Comparison of ENCODE assay signal across 32 cellular contexts in genomic region chr3:188151438-188151837, GRCh38. TPM values are rescaled to one million over a fixed set of nuclear protein-coding genes. Genes with fewer than 3 reads are reported as not detected.
DNase-seq lines count a peak whose midpoint lies in the region; ATAC-seq, FAIRE-seq and TF ChIP-seq lines count a peak whose summit lies in the region.
"Had no signal": no experiment of that assay in that cellular context is flagged by ENCODE, and none has a peak within 500 bp of the region (broad histone marks: within the 10 kb centered on the region; RNA-seq: fewer than 3 reads in every experiment).

No MANE protein-coding gene starts in this region.

- intact Hi-C loops in sigmoid colon (cut with DNase I): loop anchor here (10.0 kb wide), 1 partner anchor 237 kb away; no protein-coding TSS in a partner anchor
- intact Hi-C loops in pancreas (cut with DNase I): no loop called here

- no peaks in the 10 kb centered on the region for H3K9me3 Mint-ChIP-seq in progenitor cell of endocrine pancreas (ENCODE audit: low read depth)
- H3K9me3 Mint-ChIP-seq: activated T-cell treated with anti-CD3 and anti-CD28 coated beads, Interleukin-2, amount 50 U/mL, for 4 hours had no signal

- DNase-seq in ELR (ENCODE audit: low read depth): peak; percentile 42
- peak; percentile 23 for DNase-seq in fibroblast of pulmonary artery (ENCODE audit: low read depth)
- DNase-seq in sigmoid colon: no peak
- DNase-seq in AG20443 (ENCODE audit: low spot score): no peak
- DNase-seq in stimulated activated naive CD4-positive, alpha-beta T cell (lab: John Stamatoyannopoulos, UW): no peak
- DNase-seq in pancreas: no peak
- no peak for DNase-seq in progenitor cell of endocrine pancreas (ENCODE audit: low spot score, unreplicated experiment)
- DNase-seq: activated CD4-positive, alpha-beta T cell treated with anti-CD3 and anti-CD28 coated beads, Interleukin-2, amount 10 ng/mL, durations not matched to agents 7 days and 5 days; activated naive CD4-positive, alpha-beta T cell; activated T-cell treated with anti-CD3 and anti-CD28 coated beads, Interleukin-2, amount 50 U/mL, for 4 hours; adrenal gland; DMS53; effector CD8-positive, alpha-beta T cell; erythroblast; mesendoderm; MG63; naive thymus-derived CD8-positive, alpha-beta T cell; NCI-H1417; NCI-H510A; NK-92 treated with Interleukin-12 subunit alpha and Interleukin-12 subunit beta, amount 100 ng/mL, for 24 hours; occipital lobe; Right ventricle myocardium superior had no signal

- peaks cover 27% of the 10 kb centered on the region for H3K4me1 Mint-ChIP-seq in progenitor cell of endocrine pancreas (ENCODE audit: low read depth)

- H3K36me3 ChIP-seq in SU-DHL-6 (ENCODE audit: low read length) (no peaks in the 10 kb centered on the region), sigmoid colon (no peaks in the 10 kb centered on the region), pancreas (no peaks in the 10 kb centered on the region)
- H3K36me3 ChIP-seq: adrenal gland; BLaER1 treated with 17β-estradiol and CSF1 and Interleukin-3, amounts not matched to agents 10 nM and 100 nM; MG63; upper lobe of left lung had no signal

- H3K9me3 ChIP-seq in SU-DHL-6 (ENCODE audit: insufficient read depth, low read length): no peaks in the 10 kb centered on the region
- no peaks in the 10 kb centered on the region for H3K9me3 ChIP-seq in sigmoid colon
- no peaks in the 10 kb centered on the region for H3K9me3 ChIP-seq in pancreas
- H3K9me3 ChIP-seq: adrenal gland, MG63, upper lobe of left lung had no signal

- no peak overlapping the region for H3K4me3 Mint-ChIP-seq in progenitor cell of endocrine pancreas (ENCODE audit: low read depth)

- no peak overlapping the region for H3K27ac Mint-ChIP-seq in progenitor cell of endocrine pancreas
- H3K27ac Mint-ChIP-seq: activated CD4-positive, alpha-beta T cell treated with anti-CD3 and anti-CD28 coated beads, Interleukin-2, amount 10 ng/mL, durations not matched to agents 7 days and 5 days had no signal

- ATAC-seq in pancreas: no peak
- ATAC-seq: activated T-cell treated with anti-CD3 and anti-CD28 coated beads, Interleukin-2, amount 50 U/mL, for 4 hours; K562; naive thymus-derived CD8-positive, alpha-beta T cell had no signal

- TF ChIP-seq CTCF in SU-DHL-6 (IDR thresholded peaks at IDR 0.05; ENCODE audit: insufficient read depth, low read length, poor library complexity, severe bottlenecking) (no peak), fibroblast of pulmonary artery (IDR thresholded peaks at IDR 0.05; ENCODE audit: low read length, missing control alignments) (no peak), sigmoid colon (IDR thresholded peaks at IDR 0.05) (no peak), pancreas (IDR thresholded peaks at IDR 0.05) (no peak), progenitor cell of endocrine pancreas (IDR thresholded peaks at IDR 0.05; ENCODE audit: unreplicated experiment) (no peak)

- H2AFZ ChIP-seq in SU-DHL-6 (ENCODE audit: low read depth, low read length, severe bottlenecking): no peak overlapping the region
- H2AFZ ChIP-seq: hepatocyte, PC-9 had no signal

- no peak for FAIRE-seq in pancreas (lab: Jason Lieb, UNC)
- FAIRE-seq: bronchial epithelial cell, colon, frontal cortex, GM18507, K562 had no signal

- no peaks in the 10 kb centered on the region for H3K27me3 Mint-ChIP-seq in progenitor cell of endocrine pancreas
- H3K27me3 Mint-ChIP-seq: activated CD4-positive, alpha-beta T cell treated with anti-CD3 and anti-CD28 coated beads, Interleukin-2, amount 10 ng/mL, durations not matched to agents 7 days and 5 days; naive thymus-derived CD8-positive, alpha-beta T cell had no signal

- H4K20me1 ChIP-seq in SU-DHL-6 (ENCODE audit: low read depth, low read length): no peaks in the 10 kb centered on the region

- H3K27me3 ChIP-seq in SU-DHL-6 (ENCODE audit: low read length) (no peaks in the 10 kb centered on the region), sigmoid colon (no peaks in the 10 kb centered on the region), pancreas (no peaks in the 10 kb centered on the region)
- H3K27me3 ChIP-seq: adrenal gland; BLaER1 treated with 17β-estradiol and CSF1 and Interleukin-3, amounts not matched to agents 10 nM and 100 nM; hepatocyte; MG63; upper lobe of left lung had no signal

- H3K4me1 ChIP-seq in sigmoid colon: peaks cover 0 to 30% (median 20%) of the 10 kb centered on the region in 4 donors
- H3K4me1 ChIP-seq in pancreas: peaks cover 0 to 15% (median 0%) of the 10 kb centered on the region in 3 donors

- TF ChIP-seq POLR2A in sigmoid colon (IDR thresholded peaks at IDR 0.05): no peak

- H3K36me3 Mint-ChIP-seq in progenitor cell of endocrine pancreas (ENCODE audit: insufficient read depth): no peaks in the 10 kb centered on the region
- H3K36me3 Mint-ChIP-seq: naive thymus-derived CD8-positive, alpha-beta T cell had no signal

- no peak for TF ChIP-seq EP300 in sigmoid colon (IDR thresholded peaks at IDR 0.05)

- peak overlapping the region; percentile 10; the same call in 1 of the 2 replicates for H3K27ac ChIP-seq in SU-DHL-6 (ENCODE audit: low read depth, low read length)
- H3K27ac ChIP-seq in sigmoid colon: peak overlapping the region; percentile 22 to 99 (median 97)
- no peak overlapping the region for H3K27ac ChIP-seq in pancreas
- H3K27ac ChIP-seq: adrenal gland; BLaER1 treated with 17β-estradiol and CSF1 and Interleukin-3, amounts not matched to agents 10 nM and 100 nM; PC-9 had no signal

- no peak overlapping the region for H3K4me2 ChIP-seq in SU-DHL-6 (ENCODE audit: low read depth, low read length, poor library complexity, severe bottlenecking)

- WGBS in sigmoid colon, 2 donors: 63 to 77% methylated on average over 4 of the region's 4 CpGs
- 85 to 86% methylated on average over 4 of the region's 4 CpGs for WGBS in pancreas, 2 donors

- H3K4me3 ChIP-seq in SU-DHL-6 (ENCODE audit: insufficient read depth, low read length, poor library complexity, severe bottlenecking) (no peak overlapping the region), fibroblast of pulmonary artery (replicated peaks; ENCODE audit: low read depth, low read length) (no peak overlapping the region), sigmoid colon (no peak overlapping the region), pancreas (no peak overlapping the region)
- H3K4me3 ChIP-seq: adrenal gland; BLaER1 treated with 17β-estradiol and CSF1 and Interleukin-3, amounts not matched to agents 10 nM and 100 nM; hepatocyte; K562; MG63 had no signal

- no peaks in the 10 kb centered on the region for H3K79me2 ChIP-seq in SU-DHL-6 (ENCODE audit: insufficient read depth, low read length)

- H3F3A ChIP-seq in SU-DHL-6 (ENCODE audit: insufficient read depth): peaks cover 10% of the 10 kb centered on the region

- no peak overlapping the region for H3K9ac ChIP-seq in SU-DHL-6 (ENCODE audit: low read length)
- H3K9ac ChIP-seq: BLaER1 treated with 17β-estradiol and CSF1 and Interleukin-3, amounts not matched to agents 10 nM and 100 nM had no signal

- H3K9me2 ChIP-seq in SU-DHL-6 (replicated peaks; ENCODE audit: insufficient read depth, low read length): no peaks in the 10 kb centered on the region

RNA-seq across cellular contexts. Expression of gene LPP, which starts 2.5 kb away (rescaled TPM):
- total RNA-seq in sigmoid colon (1,000 to 10,000 TPM in 3 of 4 donors, 100 to 1,000 TPM in 1; 824 to 1,773 (median 1,187) TPM), pancreas (10 to 100 TPM; 43.2 to 84.4 (median 50.3) TPM), progenitor cell of endocrine pancreas (131 and 144 TPM in 2 replicates)
- polyA plus RNA-seq in sigmoid colon (10 to 100 TPM in 1 of 3 donors, 1 to 10 TPM in 2; 5.3 to 36.0 (median 7.2) TPM), pancreas (1 to 10 TPM; 4.9 to 9.4 TPM)
- polyA plus RNA-seq: K562 had no signal

Comparison
In these comparisons a context has a peak if more than half of its experiments do, and no peak if none do; other contexts are left out.
1. DNase-seq: peak in ELR (single experiment) and fibroblast of pulmonary artery (single experiment); none in sigmoid colon (single experiment), AG20443 (single experiment), stimulated activated naive CD4-positive, alpha-beta T cell (0 of 6), pancreas (0 of 6) and progenitor cell of endocrine pancreas (single experiment).
2. H3K27ac ChIP-seq: peak in SU-DHL-6 (single experiment) and sigmoid colon (4 of 4); none in pancreas (0 of 4).